23 cellular contexts compared by ENCODE assay signal in genomic region chr5:2119578-2119977, GRCh38.
DNase-seq lines count a peak whose midpoint lies in the region; ATAC-seq and TF ChIP-seq lines count a peak whose summit lies in the region.
"Had no signal": no experiment of that assay in that cellular context is flagged by ENCODE, and none has a peak within 500 bp of the region (broad histone marks: within the 10 kb centered on the region; RNA-seq: fewer than 3 reads in every experiment).

No MANE protein-coding gene starts in this region.

- peak overlapping the region; percentile 88 for H3K27ac Mint-ChIP-seq in mesothelial cell of epicardium
- H3K27ac Mint-ChIP-seq in activated CD4-positive, alpha-beta memory T cell treated with anti-CD3 and anti-CD28 coated beads for 36 hours: no peak overlapping the region
- H3K27ac Mint-ChIP-seq: CD14-positive monocyte; CD4-positive, CD25-positive, alpha-beta regulatory T cell; CD8-positive, alpha-beta memory T cell had no signal

- no peak overlapping the region for H3K4me3 Mint-ChIP-seq in mesothelial cell of epicardium
- H3K4me3 Mint-ChIP-seq in activated CD4-positive, alpha-beta memory T cell treated with anti-CD3 and anti-CD28 coated beads for 36 hours: no peak overlapping the region
- H3K4me3 Mint-ChIP-seq: CD14-positive monocyte; CD4-positive, alpha-beta memory T cell; CD4-positive, CD25-positive, alpha-beta regulatory T cell; CD8-positive, alpha-beta memory T cell had no signal

- H3K27me3 Mint-ChIP-seq in mesothelial cell of epicardium (ENCODE audit: low read depth): no peaks in the 10 kb centered on the region
- peaks cover 4% of the 10 kb centered on the region for H3K27me3 Mint-ChIP-seq in activated CD4-positive, alpha-beta memory T cell treated with anti-CD3 and anti-CD28 coated beads for 36 hours
- H3K27me3 Mint-ChIP-seq: CD4-positive, CD25-positive, alpha-beta regulatory T cell had no signal

- H3K9me3 ChIP-seq in right atrium auricular region: peaks cover 0 to 14% of the 10 kb centered on the region in 2 donors
- H3K9me3 ChIP-seq: BE2C had no signal

- no peak overlapping the region for H3K27ac ChIP-seq in right atrium auricular region
- H3K27ac ChIP-seq: BLaER1 had no signal

- no peaks in the 10 kb centered on the region for H3K36me3 ChIP-seq in right atrium auricular region
- H3K36me3 ChIP-seq: BE2C, BLaER1 had no signal

- H3K27me3 ChIP-seq in right atrium auricular region: no peaks in the 10 kb centered on the region
- H3K27me3 ChIP-seq: BE2C, BLaER1 had no signal

- H3K4me1 Mint-ChIP-seq in mesothelial cell of epicardium: peaks cover 26% of the 10 kb centered on the region
- H3K4me1 Mint-ChIP-seq in activated CD4-positive, alpha-beta memory T cell treated with anti-CD3 and anti-CD28 coated beads for 36 hours (ENCODE audit: low read depth): no peaks in the 10 kb centered on the region
- H3K4me1 Mint-ChIP-seq: CD14-positive monocyte; CD4-positive, alpha-beta memory T cell; CD4-positive, CD25-positive, alpha-beta regulatory T cell; CD8-positive, alpha-beta memory T cell had no signal

- TF ChIP-seq CTCF in right atrium auricular region (IDR thresholded peaks at IDR 0.05): no peak
- no peak for TF ChIP-seq CTCF in mesothelial cell of epicardium (IDR thresholded peaks at IDR 0.05; ENCODE audit: unreplicated experiment)

- intact Hi-C loops in cardiac septum (cut with DNase I): no loop called here
- intact Hi-C loops in activated CD4-positive, alpha-beta memory T cell treated with anti-CD3 and anti-CD28 coated beads for 36 hours (cut with micrococcal nuclease): no loop called here

- CTCF ChIA-PET in activated CD4-positive, alpha-beta memory T cell treated with anti-CD3 and anti-CD28 coated beads for 36 hours (lab: Charles Lee): no interaction called here

- POLR2A ChIA-PET in activated CD4-positive, alpha-beta memory T cell treated with anti-CD3 and anti-CD28 coated beads for 36 hours (lab: Charles Lee): no interaction called here

- H3K36me3 Mint-ChIP-seq in mesothelial cell of epicardium: peaks cover 11% of the 10 kb centered on the region
- no peaks in the 10 kb centered on the region for H3K36me3 Mint-ChIP-seq in activated CD4-positive, alpha-beta memory T cell treated with anti-CD3 and anti-CD28 coated beads for 36 hours
- H3K36me3 Mint-ChIP-seq: CD14-positive monocyte; CD4-positive, alpha-beta memory T cell; CD4-positive, CD25-positive, alpha-beta regulatory T cell; CD8-positive, alpha-beta memory T cell had no signal

- no peak overlapping the region for H3K4me3 ChIP-seq in right atrium auricular region
- H3K4me3 ChIP-seq: BLaER1, GM12878 had no signal

- H3K4me1 ChIP-seq in right atrium auricular region: no peaks in the 10 kb centered on the region
- H3K4me1 ChIP-seq: BE2C had no signal

- DNase-seq in right atrium auricular region (ENCODE audit: low spot score): peak; percentile 52
- no peak for DNase-seq in cardiac septum (ENCODE audit: low spot score)
- DNase-seq in mesothelial cell of epicardium (ENCODE audit: low spot score in 2 of 2, unreplicated experiment in 2 of 2): no peak
- DNase-seq in activated CD4-positive, alpha-beta memory T cell treated with anti-CD3 and anti-CD28 coated beads for 36 hours: no peak
- DNase-seq: 8988T; ACHN; BE2C; C1 segment of cervical spinal cord; CD4-positive, alpha-beta memory T cell; CD4-positive, CD25-positive, alpha-beta regulatory T cell; CD8-positive, alpha-beta memory T cell; COR-L47; DMS 273 treated with DMSO at 0.1 percent for 48 hours; DMS153; DMS53; DMS79; DND-41; EL; GDM1 had no signal

- no peak for ATAC-seq in GM18502 (IDR thresholded peaks at IDR 0.05; ENCODE audit: poor library complexity, unreplicated experiment)
- ATAC-seq: GM12878 had no signal

- peaks cover 27% of the 10 kb centered on the region for H3K9me3 Mint-ChIP-seq in mesothelial cell of epicardium
- H3K9me3 Mint-ChIP-seq in activated CD4-positive, alpha-beta memory T cell treated with anti-CD3 and anti-CD28 coated beads for 36 hours: peaks cover 10% of the 10 kb centered on the region
